ENCODE assay signal across 8 cellular contexts in the genomic region with DNA sequence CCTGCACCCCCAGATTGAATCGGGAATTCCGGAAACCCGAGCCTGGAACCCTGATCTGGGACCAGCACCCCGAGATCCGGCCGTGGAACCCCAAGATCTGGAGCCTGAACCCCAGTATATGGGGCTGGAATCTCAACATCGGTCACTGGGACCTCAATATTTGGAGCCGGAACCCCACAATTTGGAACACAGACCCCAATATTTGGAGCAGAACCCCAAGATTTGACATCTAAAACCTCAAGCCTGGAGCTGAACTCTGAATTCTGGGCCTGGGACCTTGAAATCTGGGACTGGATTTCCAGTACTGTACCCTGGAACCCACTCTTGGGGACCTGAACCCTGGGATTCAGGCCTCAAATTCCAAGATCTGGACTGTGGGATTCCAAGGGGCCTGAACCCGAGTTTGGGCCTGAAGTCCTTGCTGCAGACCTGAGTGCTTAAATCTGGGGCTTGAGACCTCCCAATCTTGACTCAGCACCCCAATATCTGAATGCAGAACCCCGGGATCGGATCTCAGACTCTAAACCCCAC.
DNase-seq lines count a peak whose midpoint lies in the region; ATAC-seq and TF ChIP-seq lines count a peak whose summit lies in the region.

No MANE protein-coding gene starts in this region.

- no peak overlapping the region for H3K27ac Mint-ChIP-seq in nephron

- H3K27ac ChIP-seq in BLaER1 (peak overlapping the region; percentile 41; the same call in 1 of the 2 replicates), duodenal mucosa (ENCODE audit: low read depth, low read length) (no peak overlapping the region)

- DNase-seq in NCI-H2171 (lab: John Stamatoyannopoulos, UW), result no peak
- DNase-seq in stimulated activated CD4-positive, alpha-beta T cell treated with anti-CD3 and anti-CD28 coated beads, Interleukin-2, amount 100 ng/mL, for 24 hours, result no peak

- no peaks in the 10 kb centered on the region for H3K9me2 ChIP-seq in Loucy (replicated peaks; ENCODE audit: low read depth, low read length)

- H3K9ac ChIP-seq in BLaER1, result peak overlapping the region; percentile 68
- peak overlapping the region; percentile 83 for H3K9ac ChIP-seq in Loucy (ENCODE audit: low read depth, low read length, poor library complexity, severe bottlenecking)
- H3K9ac ChIP-seq in duodenal mucosa (ENCODE audit: low read depth in 1 of 2, low read length in 2 of 2), result peak overlapping the region; percentile 64 to 84

- peaks cover 10% of the 10 kb centered on the region for H3K36me3 Mint-ChIP-seq in nephron (ENCODE audit: low read depth)

- peaks cover 26% of the 10 kb centered on the region for H3K4me1 ChIP-seq in BLaER1
- H3K4me1 ChIP-seq in Loucy (ENCODE audit: insufficient read depth, low read length, poor library complexity, severe bottlenecking), result peaks cover 23% of the 10 kb centered on the region
- H3K4me1 ChIP-seq in duodenal mucosa (ENCODE audit: control insufficient read depth in 1 of 2, insufficient read depth in 2 of 2, low read length in 2 of 2), result peaks cover 24 to 31% of the 10 kb centered on the region in 2 donors

- no peaks in the 10 kb centered on the region for H3K27me3 Mint-ChIP-seq in nephron (ENCODE audit: low read depth)

- H3K4me3 Mint-ChIP-seq in nephron, result peak overlapping the region; percentile 87 to 88 (median 87)

- peaks cover 22% of the 10 kb centered on the region for H3K4me1 Mint-ChIP-seq in nephron

- 0 out of 2 replicates have a peak overlapping the region, but pooled peaks have one; percentile 41 for H2AFZ ChIP-seq in Loucy (ENCODE audit: low read length)

- H3K4me2 ChIP-seq in BLaER1 (peak overlapping the region; percentile 84), Loucy (ENCODE audit: low read depth, low read length, poor library complexity, severe bottlenecking) (peak overlapping the region; percentile 96)

- H3K27me3 ChIP-seq in BLaER1 (peaks cover 25% of the 10 kb centered on the region; the same call in 1 of the 2 replicates), Loucy (ENCODE audit: insufficient read depth, low read length, poor library complexity, severe bottlenecking) (no peaks in the 10 kb centered on the region), duodenal mucosa (ENCODE audit: control insufficient read depth in 1 of 2, insufficient read depth in 2 of 2, low read length in 2 of 2) (no peaks in the 10 kb centered on the region)

- 0 out of 2 replicates have a peak, but pooled peaks cover 9% of the 10 kb centered on the region for H3K36me3 ChIP-seq in BLaER1
- no peaks in the 10 kb centered on the region for H3K36me3 ChIP-seq in Loucy (ENCODE audit: insufficient read depth, low read length)
- peaks cover 0 to 11% of the 10 kb centered on the region in 2 donors for H3K36me3 ChIP-seq in duodenal mucosa (ENCODE audit: control insufficient read depth in 1 of 2, insufficient read depth in 2 of 2, low read length in 2 of 2)

- ATAC-seq in GM21619 (IDR thresholded peaks at IDR 0.05; ENCODE audit: unreplicated experiment) (no peak), HG03521 (IDR thresholded peaks at IDR 0.05; ENCODE audit: unreplicated experiment) (no peak)

- H3F3A ChIP-seq in Loucy (ENCODE audit: low read depth), result no peaks in the 10 kb centered on the region

- H3K9me3 ChIP-seq in BLaER1 (no peaks in the 10 kb centered on the region), Loucy (ENCODE audit: insufficient read depth, low read depth, low read length) (no peaks in the 10 kb centered on the region), duodenal mucosa (ENCODE audit: control insufficient read depth in 1 of 2, low read length in 2 of 2) (no peaks in the 10 kb centered on the region)

- H3K4me3 ChIP-seq in BLaER1, result peak overlapping the region; percentile 67
- peak overlapping the region; percentile 78 for H3K4me3 ChIP-seq in Loucy (ENCODE audit: low read length, poor library complexity, severe bottlenecking)
- peak overlapping the region; percentile 63 to 73 for H3K4me3 ChIP-seq in duodenal mucosa (ENCODE audit: low read depth in 1 of 2, low read length in 2 of 2)

- no peaks in the 10 kb centered on the region for H3K79me2 ChIP-seq in Loucy (ENCODE audit: insufficient read depth, low read length)

- no peak for TF ChIP-seq CTCF in Loucy (conservative IDR thresholded peaks at IDR 0.05; ENCODE audit: low read length)
- TF ChIP-seq CTCF in nephron (IDR thresholded peaks at IDR 0.05; ENCODE audit: unreplicated experiment in 3 of 3), result no peak

- peaks cover 37% of the 10 kb centered on the region for H4K20me1 ChIP-seq in BLaER1
- H4K20me1 ChIP-seq in Loucy (ENCODE audit: insufficient read depth, low read length, poor library complexity, severe bottlenecking), result peaks cover 8% of the 10 kb centered on the region

- H3K9me3 Mint-ChIP-seq in nephron, result no peaks in the 10 kb centered on the region
